In the genomic region with DNA sequence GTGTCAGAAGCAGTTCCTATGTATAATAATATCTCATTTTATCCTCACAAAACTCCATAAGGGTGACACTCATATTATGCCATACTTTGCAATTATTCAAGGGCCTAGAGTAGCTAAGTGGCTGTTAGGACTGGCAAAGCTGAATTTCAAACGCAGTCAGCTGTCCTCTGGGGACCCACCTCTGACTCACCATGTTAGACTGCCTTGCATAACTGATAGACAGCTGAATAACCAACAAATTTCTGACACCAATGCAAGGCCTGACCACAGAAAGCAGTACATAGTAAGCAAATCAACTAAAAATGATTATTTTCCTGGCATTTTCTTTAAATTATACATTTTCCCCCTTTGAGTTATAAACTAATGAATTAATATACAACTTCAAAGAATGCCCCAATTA, we compare ENCODE assay signal across 8 cellular contexts.
DNase-seq lines count a peak whose midpoint lies in the region; ATAC-seq and TF ChIP-seq lines count a peak whose summit lies in the region.

No MANE protein-coding gene starts in this region.

- H3K4me1 ChIP-seq in psoas muscle: no peaks in the 10 kb centered on the region

- TF ChIP-seq CTCF in choroid plexus epithelial cell (conservative IDR thresholded peaks at IDR 0.05; ENCODE audit: low read depth, low read length) (no peak), psoas muscle (IDR thresholded peaks at IDR 0.05) (no peak)

- 14 to 22% (median 20%) methylated on average over 1 of the region's 1 CpG for WGBS in psoas muscle, 3 donors

- H3K9me3 ChIP-seq in MG63 (no peaks in the 10 kb centered on the region; the same call in 1 of the 2 replicates), psoas muscle (no peaks in the 10 kb centered on the region)

- H3K36me3 ChIP-seq in MG63 (no peaks in the 10 kb centered on the region), psoas muscle (ENCODE audit: insufficient read depth in 1 of 2, low read depth in 1 of 2) (no peaks in the 10 kb centered on the region)

- ATAC-seq in GM18868 (IDR thresholded peaks at IDR 0.05; ENCODE audit: unreplicated experiment) (peak; percentile 59), psoas muscle (peak in 3 of 4 donors; percentile 43 to 63 (median 62)), HG03159 (IDR thresholded peaks at IDR 0.05; ENCODE audit: unreplicated experiment) (no peak)

- DNase-seq in MG63 (peak; percentile 23), choroid plexus epithelial cell (ENCODE audit: low read depth) (peak; percentile 90), psoas muscle (peak; percentile 49 to 77), NCI-H1417 treated with DMSO at 0.1 percent for 48 hours (lab: John Stamatoyannopoulos, UW) (no peak), 8988T (no peak), hypothalamus (lab: John Stamatoyannopoulos, UW) (no peak)

- H3K27ac ChIP-seq in psoas muscle: no peak overlapping the region

- intact Hi-C loops in psoas muscle (cut with DNase I): no loop called here

- no peak overlapping the region for H3K4me3 ChIP-seq in MG63
- H3K4me3 ChIP-seq in choroid plexus epithelial cell (ENCODE audit: low read depth, low read length): no peak overlapping the region
- no peak overlapping the region for H3K4me3 ChIP-seq in psoas muscle

- H3K27me3 ChIP-seq in MG63: no peaks in the 10 kb centered on the region
- H3K27me3 ChIP-seq in psoas muscle (ENCODE audit: insufficient read depth in 3 of 3, low read length in 2 of 3): no peaks in the 10 kb centered on the region

Comparison
In these comparisons a context has a peak if more than half of its experiments do, and no peak if none do; other contexts are left out.
1. DNase-seq: peak in MG63 (single experiment), choroid plexus epithelial cell (single experiment) and psoas muscle (2 of 2); none in NCI-H1417 treated with DMSO at 0.1 percent for 48 hours (single experiment), 8988T (single experiment) and hypothalamus (0 of 51).